ENCODE assay signal across 25 cellular contexts in the genomic region with DNA sequence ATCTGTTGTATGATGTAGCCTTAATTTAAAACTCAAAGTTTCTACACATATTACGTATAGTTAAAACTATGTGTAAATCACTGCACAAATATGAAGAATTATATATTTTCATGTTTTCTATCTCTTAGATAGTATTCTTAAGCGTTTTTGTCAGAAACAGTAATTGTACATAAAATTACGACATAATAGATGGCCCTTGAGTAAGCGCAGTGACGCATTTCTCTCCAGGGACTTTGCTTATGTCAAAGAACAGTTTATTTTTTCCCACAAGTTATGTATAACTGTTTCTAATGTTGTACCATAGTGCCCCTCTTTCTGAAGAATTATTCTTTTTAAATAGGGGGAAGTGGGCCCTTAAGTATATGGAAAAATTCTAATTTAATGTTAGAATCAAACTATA.
A peak's percentile ranks its signal among the peaks of the same experiment; 100 is the strongest.
DNase-seq lines count a peak whose midpoint lies in the region; ATAC-seq and TF ChIP-seq lines count a peak whose summit lies in the region.
"Had no signal": no experiment of that assay in that cellular context is flagged by ENCODE, and none has a peak within 500 bp of the region (broad histone marks: within the 10 kb centered on the region; RNA-seq: fewer than 3 reads in every experiment).

No MANE protein-coding gene starts in this region.

- POLR2A ChIA-PET in A673 (lab: Charles Lee; ENCODE audit: low non-redundant PET): no interaction called here

- no peaks in the 10 kb centered on the region for H3K27me3 ChIP-seq in A673 (replicated peaks; ENCODE audit: insufficient read depth, low read depth, low read length, poor library complexity)
- H3K27me3 ChIP-seq: BE2C, BLaER1 had no signal

- H3K4me3 ChIP-seq in A673 (ENCODE audit: low read depth, low read length, poor library complexity, severe bottlenecking): no peak overlapping the region
- no peak overlapping the region for H3K4me3 ChIP-seq in NB4 (ENCODE audit: low read depth, low read length)
- no peak overlapping the region for H3K4me3 ChIP-seq in fibroblast of pulmonary artery (replicated peaks; ENCODE audit: low read depth, low read length)
- H3K4me3 ChIP-seq: A549, BLaER1, GM12878 had no signal

- DNase-seq in A673 (ENCODE audit: low spot score): peak; percentile 12
- peak; percentile 11 for DNase-seq in NB4 (ENCODE audit: low read depth)
- peak; percentile 1 for DNase-seq in fibroblast of gingiva (ENCODE audit: low read depth)
- DNase-seq in fibroblast of pulmonary artery (ENCODE audit: low read depth): peak; percentile 22
- no peak for DNase-seq in foreskin melanocyte
- no peak for DNase-seq in NCI-H1694 treated with DMSO at 0.1 percent for 48 hours (lab: John Stamatoyannopoulos, UW)
- DNase-seq: ACHN; BE2C; C1 segment of cervical spinal cord; Calu3; CD4-positive, alpha-beta memory T cell; CD4-positive, CD25-positive, alpha-beta regulatory T cell; CD8-positive, alpha-beta memory T cell; COR-L47; DMS153; DMS53; DMS79; DND-41; EL; GDM1 had no signal

- TF ChIP-seq CTCF in A673 (conservative IDR thresholded peaks at IDR 0.05; ENCODE audit: low read depth, low read length): no peak
- TF ChIP-seq CTCF in NB4 (IDR thresholded peaks at IDR 0.05; ENCODE audit: low read depth, low read length): no peak
- TF ChIP-seq CTCF in fibroblast of pulmonary artery (IDR thresholded peaks at IDR 0.05; ENCODE audit: low read length, missing control alignments): no peak

- H3K27ac ChIP-seq in A673 (ENCODE audit: low read depth, low read length, poor library complexity, severe bottlenecking): no peak overlapping the region
- H3K27ac ChIP-seq: 22Rv1, A549, BLaER1 had no signal

- H3K36me3 ChIP-seq in A673 (ENCODE audit: insufficient read depth, low read length, poor library complexity, severe bottlenecking): no peaks in the 10 kb centered on the region
- H3K36me3 ChIP-seq: BE2C, BLaER1 had no signal

- TF ChIP-seq POLR2A in NB4 (IDR thresholded peaks at IDR 0.05; ENCODE audit: extremely low read depth, insufficient read length): no peak

- no peak for ATAC-seq in GM21717 (IDR thresholded peaks at IDR 0.05; ENCODE audit: unreplicated experiment)
- ATAC-seq: A549, GM12878 had no signal

- intact Hi-C loops in A673 (cut with micrococcal nuclease; ENCODE audit: unreplicated experiment): no loop called here

- no peaks in the 10 kb centered on the region for H3K4me1 ChIP-seq in A673 (ENCODE audit: insufficient read depth, low read length, poor library complexity, severe bottlenecking)
- H3K4me1 ChIP-seq: A549, BLaER1 had no signal

- H3K9me3 ChIP-seq in A673 (ENCODE audit: low read depth, low read length, poor library complexity, severe bottlenecking): no peaks in the 10 kb centered on the region
- H3K9me3 ChIP-seq: A549, BE2C, BLaER1 had no signal

- CTCF ChIA-PET in A673 (lab: Charles Lee): no interaction called here

- BruUV-seq in A673 (replicated peaks; lab: Mats Ljungman, UMichigan): no TSS peak

Comparison
In these comparisons a context has a peak if more than half of its experiments do, and no peak if none do; other contexts are left out.
1. DNase-seq: peak in A673 (single experiment), NB4 (single experiment), fibroblast of gingiva (single experiment) and fibroblast of pulmonary artery (single experiment); none in foreskin melanocyte (single experiment) and NCI-H1694 treated with DMSO at 0.1 percent for 48 hours (single experiment).